Comparison of ENCODE assay signal across 30 cellular contexts in genomic region chr5:32500206-32500605, GRCh38. TPM values are rescaled to one million over a fixed set of nuclear protein-coding genes. Genes with fewer than 3 reads are reported as not detected.
DNase-seq lines count a peak whose midpoint lies in the region; ATAC-seq and TF ChIP-seq lines count a peak whose summit lies in the region.
"Had no signal": no experiment of that assay in that cellular context is flagged by ENCODE, and none has a peak within 500 bp of the region (broad histone marks: within the 10 kb centered on the region; RNA-seq: fewer than 3 reads in every experiment).

No MANE protein-coding gene starts in this region.

- no peak overlapping the region for H2AFZ ChIP-seq in MM.1S (ENCODE audit: low read length)

- TF ChIP-seq CTCF in MM.1S (IDR thresholded peaks at IDR 0.05; ENCODE audit: low read length), result no peak
- no peak for TF ChIP-seq CTCF in Peyer's patch (IDR thresholded peaks at IDR 0.05)

- no peak overlapping the region for H3K27ac Mint-ChIP-seq in activated T-helper 17 cell treated with anti-CD3 and anti-CD28 coated beads, Interleukin-2, amount 50 U/mL, for 72 hours
- no peak overlapping the region for H3K27ac Mint-ChIP-seq in activated CD4-positive, alpha-beta T cell treated with anti-CD3 and anti-CD28 coated beads, Interleukin-2, amount 10 ng/mL, durations not matched to agents 7 days and 5 days
- H3K27ac Mint-ChIP-seq: activated T-cell treated with anti-CD3 and anti-CD28 coated beads, Interleukin-2, amount 50 U/mL, for 72 hours; mesothelial cell of epicardium had no signal

- CTCF ChIA-PET in activated CD4-positive, alpha-beta T cell treated with anti-CD3 and anti-CD28 coated beads, Interleukin-2, amount 10 ng/mL, durations not matched to agents 7 days and 5 days (lab: Charles Lee), result interaction anchor here (0.6 to 2.8 kb wide), 4 partner anchors 11 to 172 kb away, joined by 3 to 13 read pairs (median 4); no protein-coding TSS in a partner anchor

- no peaks in the 10 kb centered on the region for H3K36me3 ChIP-seq in ES-I3 (ENCODE audit: insufficient read depth, low read length)
- H3K36me3 ChIP-seq in MM.1S (replicated peaks; ENCODE audit: insufficient read depth, low read length), result no peaks in the 10 kb centered on the region
- H3K36me3 ChIP-seq in iPS-20b (ENCODE audit: insufficient read depth, low read depth, low read length), result no peaks in the 10 kb centered on the region
- no peaks in the 10 kb centered on the region for H3K36me3 ChIP-seq in Peyer's patch
- H3K36me3 ChIP-seq: colonic mucosa, HAP-1, neutrophil, thoracic aorta had no signal

- no peak overlapping the region for H3K4me2 ChIP-seq in MM.1S (ENCODE audit: low read depth, low read length)

- H3K27me3 ChIP-seq in MM.1S (replicated peaks; ENCODE audit: insufficient read depth, low read length) (no peaks in the 10 kb centered on the region), iPS-20b (ENCODE audit: insufficient read depth, low read length) (peaks cover 52% of the 10 kb centered on the region), Peyer's patch (no peaks in the 10 kb centered on the region)
- H3K27me3 ChIP-seq: colonic mucosa had no signal

- no peak overlapping the region for H3K27ac ChIP-seq in MM.1S (ENCODE audit: low read length)
- H3K27ac ChIP-seq in iPS-20b (ENCODE audit: low read length), result no peak overlapping the region
- no peak overlapping the region for H3K27ac ChIP-seq in Peyer's patch
- H3K27ac ChIP-seq: colonic mucosa, epithelial cell of prostate, neutrophil, RWPE1, thoracic aorta had no signal

- DNase-seq in MM.1S (peak; percentile 24), Peyer's patch (no peak)
- DNase-seq in activated CD4-positive, alpha-beta T cell treated with anti-CD3 and anti-CD28 coated beads, Interleukin-2, amount 10 ng/mL, durations not matched to agents 7 days and 5 days, result no peak
- DNase-seq: activated CD4-positive, alpha-beta T cell treated with anti-CD3 and anti-CD28 coated beads, Interleukin-2, amount 50 U/mL, for 48 hours; activated CD4-positive, CD25-positive, alpha-beta regulatory T cell; activated naive CD4-positive, alpha-beta T cell; activated T-cell treated with anti-CD3 and anti-CD28 coated beads, Interleukin-2, amount 50 U/mL, for 72 hours; colonic mucosa; effector CD8-positive, alpha-beta T cell; hypothalamus; KBM-7; NCI-H1417 treated with DMSO at 0.1 percent for 48 hours; NCI-H2107; NCI-H446; NCI-H82; posterior cingulate gyrus; stimulated activated naive CD8-positive, alpha-beta T cell treated with anti-CD3 and anti-CD28 coated beads, Interleukin-15, amount 100 ng/mL, for 72 hours had no signal

- POLR2A ChIA-PET in activated CD4-positive, alpha-beta T cell treated with anti-CD3 and anti-CD28 coated beads, Interleukin-2, amount 10 ng/mL, durations not matched to agents 7 days and 5 days (lab: Charles Lee), result interaction anchor here (0.7 kb wide), 1 partner anchor 12 kb away, joined by 3 read pairs; no protein-coding TSS in a partner anchor

- peak overlapping the region; percentile 32; the same call in 1 of the 2 replicates for H3K9ac ChIP-seq in ES-I3 (ENCODE audit: low read depth, low read length)
- no peak overlapping the region for H3K9ac ChIP-seq in MM.1S (ENCODE audit: low read length)
- H3K9ac ChIP-seq in iPS-20b (ENCODE audit: low read depth, low read length), result no peak overlapping the region

- H3K9me3 Mint-ChIP-seq in activated T-helper 17 cell treated with anti-CD3 and anti-CD28 coated beads, Interleukin-2, amount 50 U/mL, for 72 hours, result no peaks in the 10 kb centered on the region
- H3K9me3 Mint-ChIP-seq in activated CD4-positive, alpha-beta T cell treated with anti-CD3 and anti-CD28 coated beads, Interleukin-2, amount 10 ng/mL, durations not matched to agents 7 days and 5 days, result no peaks in the 10 kb centered on the region
- H3K9me3 Mint-ChIP-seq: activated T-cell treated with anti-CD3 and anti-CD28 coated beads, Interleukin-2, amount 50 U/mL, for 72 hours; mesothelial cell of epicardium; stimulated activated naive CD8-positive, alpha-beta T cell treated with anti-CD3 and anti-CD28 coated beads, Interleukin-15, amount 100 ng/mL, for 72 hours had no signal

- H3F3A ChIP-seq in MM.1S (ENCODE audit: insufficient read depth, low read length), result peaks cover 6% of the 10 kb centered on the region

- no peaks in the 10 kb centered on the region for H4K20me1 ChIP-seq in MM.1S (ENCODE audit: insufficient read depth, low read length)

- H3K4me3 ChIP-seq in MM.1S (ENCODE audit: low read length), result no peak overlapping the region
- H3K4me3 ChIP-seq in iPS-20b (ENCODE audit: low read length), result peak overlapping the region; percentile 46; the same call in 1 of the 2 replicates
- no peak overlapping the region for H3K4me3 ChIP-seq in Peyer's patch
- H3K4me3 ChIP-seq: colonic mucosa, HAP-1, thoracic aorta had no signal

- H3K9me3 ChIP-seq in ES-I3 (ENCODE audit: control insufficient read depth, insufficient read depth, low read length), result no peaks in the 10 kb centered on the region
- H3K9me3 ChIP-seq in MM.1S (replicated peaks; ENCODE audit: insufficient read depth, low read length), result no peaks in the 10 kb centered on the region
- no peaks in the 10 kb centered on the region for H3K9me3 ChIP-seq in iPS-20b (ENCODE audit: insufficient read depth, low read depth, low read length)
- H3K9me3 ChIP-seq in Peyer's patch, result no peaks in the 10 kb centered on the region
- H3K9me3 ChIP-seq: colonic mucosa, HAP-1, neutrophil, thoracic aorta had no signal

- no peaks in the 10 kb centered on the region for H3K9me2 ChIP-seq in MM.1S (replicated peaks; ENCODE audit: insufficient read depth, low read length)

- no peaks in the 10 kb centered on the region for H3K36me3 Mint-ChIP-seq in activated T-helper 17 cell treated with anti-CD3 and anti-CD28 coated beads, Interleukin-2, amount 50 U/mL, for 72 hours (ENCODE audit: low read depth)
- no peaks in the 10 kb centered on the region for H3K36me3 Mint-ChIP-seq in activated CD4-positive, alpha-beta T cell treated with anti-CD3 and anti-CD28 coated beads, Interleukin-2, amount 10 ng/mL, durations not matched to agents 7 days and 5 days (ENCODE audit: low read depth)
- H3K36me3 Mint-ChIP-seq: mesothelial cell of epicardium had no signal

- no peaks in the 10 kb centered on the region for H3K79me2 ChIP-seq in MM.1S (ENCODE audit: low read length)

- peaks cover 10% of the 10 kb centered on the region for H3K27me3 Mint-ChIP-seq in activated T-helper 17 cell treated with anti-CD3 and anti-CD28 coated beads, Interleukin-2, amount 50 U/mL, for 72 hours
- peaks cover 9% of the 10 kb centered on the region for H3K27me3 Mint-ChIP-seq in activated CD4-positive, alpha-beta T cell treated with anti-CD3 and anti-CD28 coated beads, Interleukin-2, amount 10 ng/mL, durations not matched to agents 7 days and 5 days

- peak overlapping the region; percentile 48 for H3K4me3 Mint-ChIP-seq in activated T-helper 17 cell treated with anti-CD3 and anti-CD28 coated beads, Interleukin-2, amount 50 U/mL, for 72 hours
- H3K4me3 Mint-ChIP-seq in activated CD4-positive, alpha-beta T cell treated with anti-CD3 and anti-CD28 coated beads, Interleukin-2, amount 10 ng/mL, durations not matched to agents 7 days and 5 days, result no peak overlapping the region
- H3K4me3 Mint-ChIP-seq: activated T-cell treated with anti-CD3 and anti-CD28 coated beads, Interleukin-2, amount 50 U/mL, for 72 hours; CD14-positive monocyte; mesothelial cell of epicardium; stimulated activated naive CD8-positive, alpha-beta T cell treated with anti-CD3 and anti-CD28 coated beads, Interleukin-15, amount 100 ng/mL, for 72 hours had no signal

- H3K4me1 ChIP-seq in ES-I3 (ENCODE audit: insufficient read depth, low read length) (peaks cover 26% of the 10 kb centered on the region), MM.1S (ENCODE audit: low read length) (peaks cover 20% of the 10 kb centered on the region), iPS-20b (ENCODE audit: insufficient read depth, low read length) (peaks cover 23% of the 10 kb centered on the region; the same call in 1 of the 2 replicates), Peyer's patch (peaks cover 0 to 11% (median 0%) of the 10 kb centered on the region in 4 donors)
- H3K4me1 ChIP-seq: colonic mucosa had no signal

- TF ChIP-seq POLR2A in Peyer's patch (IDR thresholded peaks at IDR 0.05), result no peak

- ATAC-seq in activated T-helper 17 cell treated with anti-CD3 and anti-CD28 coated beads, Interleukin-2, amount 50 U/mL, for 72 hours (replicated peaks), result no peak
- no peak for ATAC-seq in activated CD4-positive, CD25-positive, alpha-beta regulatory T cell treated with anti-CD3 and anti-CD28 coated beads, Interleukin-2, amount 50 U/mL, for 24 hours
- ATAC-seq in HG02642 (IDR thresholded peaks at IDR 0.05; ENCODE audit: poor library complexity, unreplicated experiment), result no peak
- ATAC-seq: sciatic nerve had no signal

- peaks cover 19% of the 10 kb centered on the region for H3K4me1 Mint-ChIP-seq in activated T-helper 17 cell treated with anti-CD3 and anti-CD28 coated beads, Interleukin-2, amount 50 U/mL, for 72 hours
- H3K4me1 Mint-ChIP-seq in activated CD4-positive, alpha-beta T cell treated with anti-CD3 and anti-CD28 coated beads, Interleukin-2, amount 10 ng/mL, durations not matched to agents 7 days and 5 days, result peaks cover 13% of the 10 kb centered on the region

RNA-seq across cellular contexts. Expression of gene ZFR, which starts 55.7 kb away (rescaled TPM):
- total RNA-seq in activated T-helper 17 cell treated with anti-CD3 and anti-CD28 coated beads, Interleukin-2, amount 50 U/mL, for 72 hours, result 10 to 100 TPM; 63.7 to 70.4 TPM
- 10 to 100 TPM; 46.6 to 52.1 TPM for total RNA-seq in activated CD4-positive, alpha-beta T cell treated with anti-CD3 and anti-CD28 coated beads, Interleukin-2, amount 10 ng/mL, durations not matched to agents 7 days and 5 days
- total RNA-seq in Peyer's patch, result 10 to 100 TPM; 33.5 to 66.8 (median 50.9) TPM
